In genomic region chr2:95799490-95799889, GRCh38 we compare ENCODE assay signal across 22 cellular contexts.
"Had no signal": no experiment of that assay in that cellular context is flagged by ENCODE, and none has a peak within 500 bp of the region (broad histone marks: within the 10 kb centered on the region; RNA-seq: fewer than 3 reads in every experiment).

No MANE protein-coding gene starts in this region.

- H2AFZ ChIP-seq: hepatocyte had no signal

- H3K36me3 ChIP-seq: gastrocnemius medialis, neutrophil, pancreas, sigmoid colon, thoracic aorta, tibial nerve, upper lobe of left lung had no signal

- DNase-seq: effector CD8-positive, alpha-beta T cell; endodermal cell; foreskin fibroblast; gastrocnemius medialis; head of caudate nucleus; kidney glomerular epithelial cell; natural killer cell; sigmoid colon; stimulated activated CD4-positive, alpha-beta T cell treated with anti-CD3 and anti-CD28 coated beads, Interleukin-4, amount 100 ng/mL, for 4 hours; stimulated activated naive B cell treated with anti-CD40 and anti-IgM and Interleukin-4, amounts not matched to agents 10 μg/mL and 1 μg/mL and 100 μg/mL, for 72 hours had no signal

- H3K4me2 ChIP-seq: hepatocyte had no signal

- H3K27ac ChIP-seq: epithelial cell of prostate, gastrocnemius medialis, hepatocyte, neutrophil, pancreas, sigmoid colon, thoracic aorta, tibial nerve, upper lobe of left lung had no signal

- FAIRE-seq: colon, islet of Langerhans, pancreas, urothelium cell line had no signal

- ATAC-seq: esophagus mucosa; gastrocnemius medialis; pancreas; stimulated activated naive B cell treated with anti-CD40 and anti-IgM and Interleukin-4, amounts not matched to agents 10 μg/mL and 1 μg/mL and 100 μg/mL, for 72 hours had no signal

- H3K9me3 ChIP-seq: gastrocnemius medialis, neutrophil, pancreas had no signal

- H3K79me2 ChIP-seq: hepatocyte had no signal

- H3K4me3 ChIP-seq: gastrocnemius medialis, hepatocyte, lung, pancreas, sigmoid colon, thoracic aorta, tibial nerve, upper lobe of left lung had no signal

- H3K27me3 ChIP-seq: gastrocnemius medialis, hepatocyte, neutrophil, pancreas, sigmoid colon, tibial nerve, upper lobe of left lung had no signal

- H3K4me1 ChIP-seq: gastrocnemius medialis, pancreas, sigmoid colon, tibial nerve, upper lobe of left lung had no signal
